In genomic region chr9:127783644-127784043, GRCh38 we compare ENCODE assay signal across 1 cellular context.
TF ChIP-seq lines count a peak whose summit lies in the region.

No MANE protein-coding gene starts in this region.

TF ChIP-seq in K562, 482 proteins besides CTCF, POLR2A, EP300 and RAD21:
- TF ChIP-seq CCAR2 (IDR thresholded peaks at IDR 0.05; ENCODE audit: low read depth, low read length) = no peak
- no peak for TF ChIP-seq TCF7L2 (IDR thresholded peaks at IDR 0.05; ENCODE audit: low read depth, low read length)
- TF ChIP-seq GMEB1 (CRISPR knock-in tag; IDR thresholded peaks at IDR 0.05) = no peak
- TF ChIP-seq ESRRA (IDR thresholded peaks at IDR 0.05; ENCODE audit: borderline replicate concordance, low read depth) = peak; percentile 19; the same call in 1 of the 2 replicates
TF ChIP-seq in K562: peak in this region for 1.
